In genomic region chr22:29154364-29155048, GRCh38 we compare ENCODE assay signal across 8 cellular contexts. TPM values are rescaled to one million over a fixed set of nuclear protein-coding genes. Genes with fewer than 3 reads are reported as not detected.
DNase-seq lines count a peak whose midpoint lies in the region; ATAC-seq and TF ChIP-seq lines count a peak whose summit lies in the region.

No MANE protein-coding gene starts in this region.

- no peak overlapping the region for H3K4me3 ChIP-seq in lower leg skin (ENCODE audit: low read depth, poor library complexity, severe bottlenecking)

- WGBS in lower leg skin, 2 donors, result 17 to 28% methylated on average over 19 to 21 of the region's 21 CpGs

- peak in 1 of 3 donors; percentile 9 for TF ChIP-seq CTCF in lower leg skin (IDR thresholded peaks at IDR 0.05)

- TF ChIP-seq POLR2A in lower leg skin (IDR thresholded peaks at IDR 0.05), result no peak

- intact Hi-C loops in lower leg skin (cut with DNase I; ENCODE audit: low total_unique reads), result loop anchor here (10.0 kb wide), 1 partner anchor 310 kb away; no protein-coding TSS in a partner anchor

- ATAC-seq in GM21737 (IDR thresholded peaks at IDR 0.05; ENCODE audit: unreplicated experiment), result peak; percentile 82
- ATAC-seq in HG03378 (IDR thresholded peaks at IDR 0.05; ENCODE audit: unreplicated experiment), result no peak

- DNase-seq in AG20443 (ENCODE audit: low spot score), result peak; percentile 92
- peak; percentile 37 for DNase-seq in NCI-H446 treated with DMSO at 0.1 percent for 48 hours (lab: John Stamatoyannopoulos, UW)
- DNase-seq in activated CD4-positive, alpha-beta T cell treated with anti-CD3 and anti-CD28 coated beads, Interleukin-2, amount 50 U/mL, for 1 hour, result peak; percentile 59
- DNase-seq in dedifferentiated amniotic fluid mesenchymal stem cell (ENCODE audit: extremely low spot score), result peak; percentile 18
- DNase-seq in lower leg skin (ENCODE audit: low spot score in 2 of 2), result peak; percentile 38 to 95
- DNase-seq in stimulated activated CD4-positive, alpha-beta T cell treated with anti-CD3 and anti-CD28 coated beads, Interleukin-4, amount 100 ng/mL, for 48 hours (ENCODE audit: low read depth in 2 of 2), result peak; percentile 56 to 73

RNA-seq across cellular contexts. Expression of gene EMID1, which starts 51.2 kb away (rescaled TPM):
- 1 to 10 TPM; 2.8 to 4.8 (median 3.6) TPM for total RNA-seq in lower leg skin

Comparison
In these comparisons a context has a peak if more than half of its experiments do, and no peak if none do; other contexts are left out.
1. DNase-seq: peak in every context shown above with its lines; median percentile 92 in AG20443; 66 in lower leg skin; 64 in stimulated activated CD4-positive, alpha-beta T cell treated with anti-CD3 and anti-CD28 coated beads, Interleukin-4, amount 100 ng/mL, for 48 hours; 59 in activated CD4-positive, alpha-beta T cell treated with anti-CD3 and anti-CD28 coated beads, Interleukin-2, amount 50 U/mL, for 1 hour; 37 in NCI-H446 treated with DMSO at 0.1 percent for 48 hours; 18 in dedifferentiated amniotic fluid mesenchymal stem cell.